1 cellular context compared by ENCODE assay signal in genomic region chr3:114803042-114803695, GRCh38.
TF ChIP-seq lines count a peak whose summit lies in the region.

No MANE protein-coding gene starts in this region.

TF ChIP-seq in H1, 55 proteins besides CTCF, POLR2A, EP300 and RAD21 (continued from another document):
- TF ChIP-seq TCF12 (IDR thresholded peaks at IDR 0.05; ENCODE audit: low read depth, low read length) = no peak
- TF ChIP-seq CHD2 (IDR thresholded peaks at IDR 0.05; ENCODE audit: low read length) = no peak
